Comparison of ENCODE assay signal across 8 cellular contexts in the genomic region with DNA sequence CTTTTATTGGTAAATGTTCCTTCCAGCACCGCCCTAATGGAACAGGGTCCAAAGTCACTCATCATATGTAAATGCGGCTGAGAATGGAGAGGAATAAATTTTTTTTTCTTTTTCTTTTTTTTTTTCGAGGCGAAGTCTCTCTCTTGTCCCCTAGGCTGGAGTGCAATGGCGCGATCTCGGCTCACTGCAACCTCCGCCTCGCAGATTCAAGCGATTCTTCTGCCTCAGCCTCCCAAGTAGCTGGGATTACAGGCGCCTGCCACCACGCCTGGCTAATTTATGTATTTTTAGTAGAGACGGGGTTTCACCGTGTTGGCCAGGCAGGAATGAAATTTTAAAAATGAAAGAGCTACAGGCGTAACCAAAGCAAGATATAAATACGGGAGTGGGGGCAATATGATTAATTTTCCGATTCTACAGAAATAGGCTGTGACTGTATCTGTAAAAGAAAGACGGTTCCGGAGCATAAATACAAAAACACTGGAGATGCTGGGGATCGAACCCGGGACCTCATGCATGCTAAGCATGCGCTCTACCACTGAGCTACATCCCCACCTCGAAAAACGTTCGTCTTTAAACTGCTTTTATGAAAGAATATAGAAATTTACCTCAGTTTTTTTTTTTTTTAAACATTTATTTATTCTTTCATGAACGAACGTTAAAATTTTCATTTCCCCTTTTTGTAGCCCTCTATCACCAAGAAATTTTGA.
DNase-seq lines count a peak whose midpoint lies in the region; ATAC-seq and TF ChIP-seq lines count a peak whose summit lies in the region.

No MANE protein-coding gene starts in this region.

- H3K36me3 ChIP-seq in ACC112 (ENCODE audit: insufficient read depth, low read length) (no peaks in the 10 kb centered on the region), MG63 (no peaks in the 10 kb centered on the region), breast epithelium (no peaks in the 10 kb centered on the region)

- no peak overlapping the region for H3K27ac ChIP-seq in ACC112 (ENCODE audit: low read depth, low read length)
- no peak overlapping the region for H3K27ac ChIP-seq in breast epithelium

- peak; percentile 81 for ATAC-seq in GM19035 (IDR thresholded peaks at IDR 0.05; ENCODE audit: unreplicated experiment)
- no peak for ATAC-seq in HG03045 (IDR thresholded peaks at IDR 0.05; ENCODE audit: unreplicated experiment)

- no peak for TF ChIP-seq POLR2A in breast epithelium (IDR thresholded peaks at IDR 0.05)

- H3K4me1 ChIP-seq in ACC112 (ENCODE audit: control insufficient read depth, insufficient read depth, low read length, unreplicated experiment) (peaks cover 5% of the 10 kb centered on the region), breast epithelium (no peaks in the 10 kb centered on the region)

- no peaks in the 10 kb centered on the region for H3K79me2 ChIP-seq in ACC112 (ENCODE audit: control insufficient read depth, insufficient read depth, low read length, unreplicated experiment)

- peak overlapping the region; percentile 81 for H3K4me3 ChIP-seq in ACC112 (ENCODE audit: low read depth, low read length)
- peak overlapping the region; percentile 56 for H3K4me3 ChIP-seq in MG63
- H3K4me3 ChIP-seq in breast epithelium: peak overlapping the region; percentile 32 to 65 (median 44)

- H3K27me3 ChIP-seq in ACC112 (ENCODE audit: insufficient read depth, low read length) (peaks cover 54% of the 10 kb centered on the region), MG63 (no peaks in the 10 kb centered on the region), breast epithelium (peaks cover 0 to 28% of the 10 kb centered on the region in 2 donors)

- intact Hi-C loops in breast epithelium (cut with DNase I; ENCODE audit: low total_unique reads): loop anchor here (5.0 kb wide), 1 partner anchor 211 kb away; no protein-coding TSS in a partner anchor

- no peaks in the 10 kb centered on the region for H3K9me3 ChIP-seq in MG63
- no peaks in the 10 kb centered on the region for H3K9me3 ChIP-seq in breast epithelium

- H2AFZ ChIP-seq in ACC112 (ENCODE audit: low read length, unreplicated experiment): no peak overlapping the region

- DNase-seq in MG63: peak; percentile 27
- peak; percentile 41 for DNase-seq in T1000 (lab: John Stamatoyannopoulos, UW)
- no peak for DNase-seq in breast epithelium (ENCODE audit: low spot score in 2 of 2)
- peak; percentile 74 for DNase-seq in iPS-NIHi7 (ENCODE audit: extremely low spot score)
- DNase-seq in stimulated activated CD4-positive, alpha-beta T cell treated with anti-CD3 and anti-CD28 coated beads, Interleukin-15, amount 100 ng/mL, for 48 hours (ENCODE audit: low read depth in 2 of 2): peak; percentile 53 to 60

- no peak for TF ChIP-seq CTCF in breast epithelium (IDR thresholded peaks at IDR 0.05)

Comparison
In these comparisons a context has a peak if more than half of its experiments do, and no peak if none do; other contexts are left out.
1. DNase-seq: peak in MG63 (single experiment), T1000 (single experiment), iPS-NIHi7 (single experiment) and stimulated activated CD4-positive, alpha-beta T cell treated with anti-CD3 and anti-CD28 coated beads, Interleukin-15, amount 100 ng/mL, for 48 hours (2 of 2); none in breast epithelium (0 of 2).
2. Peak in every context shown above with its lines, with median percentiles within 50 percentile points of each other: H3K4me3 ChIP-seq.